Comparison of ENCODE assay signal across 9 cellular contexts in genomic region chr6:131135244-131136020, GRCh38. TPM values are rescaled to one million over a fixed set of nuclear protein-coding genes. Genes with fewer than 3 reads are reported as not detected.
DNase-seq lines count a peak whose midpoint lies in the region; ATAC-seq, FAIRE-seq and TF ChIP-seq lines count a peak whose summit lies in the region.
"Had no signal": no experiment of that assay in that cellular context is flagged by ENCODE, and none has a peak within 500 bp of the region (broad histone marks: within the 10 kb centered on the region; RNA-seq: fewer than 3 reads in every experiment).

TSS of gene AKAP7 (plus strand) at chr6:131135467. CDS start at chr6:131135764, 297 bp downstream.

- H3K4me3 ChIP-seq in BJ (ENCODE audit: low read depth, low read length) (peak within 1 kb of the TSS; percentile 70), thymus (ENCODE audit: low read length) (peak within 1 kb of the TSS; percentile 80)

- WGBS in thymus, result under 1% methylated on average over 99 of the region's 99 CpGs

- H3K27me3 Mint-ChIP-seq in activated naive CD8-positive, alpha-beta T cell treated with anti-CD3 and anti-CD28 coated beads, Interleukin-2, amount 10 ng/mL, durations not matched to agents 7 days and 5 days, result no peaks in the 10 kb centered on the region
- no peaks in the 10 kb centered on the region for H3K27me3 Mint-ChIP-seq in osteocyte (ENCODE audit: unreplicated experiment)

- H3K36me3 ChIP-seq in BJ (ENCODE audit: control insufficient read depth, insufficient read depth, low read length) (no peaks in the 10 kb centered on the region), thymus (ENCODE audit: control insufficient read depth, insufficient read depth) (no peaks in the 10 kb centered on the region)

- peaks cover 19% of the 10 kb centered on the region for H3K4me1 Mint-ChIP-seq in activated naive CD8-positive, alpha-beta T cell treated with anti-CD3 and anti-CD28 coated beads, Interleukin-2, amount 10 ng/mL, durations not matched to agents 7 days and 5 days
- peaks cover 18% of the 10 kb centered on the region for H3K4me1 Mint-ChIP-seq in osteocyte (ENCODE audit: unreplicated experiment)

- POLR2A ChIA-PET in BJ (lab: Charles Lee), result no interaction called here
- POLR2A ChIA-PET in activated naive CD8-positive, alpha-beta T cell treated with anti-CD3 and anti-CD28 coated beads, Interleukin-2, amount 10 ng/mL, durations not matched to agents 7 days and 5 days (lab: Charles Lee), result no interaction called here

- peak; percentile 87 for FAIRE-seq in GM19239 (lab: Jason Lieb, UNC)
- FAIRE-seq: TTC549 had no signal

- intact Hi-C loops in Right ventricle myocardium inferior (cut with DNase I), result no loop called here

- H3K4me3 Mint-ChIP-seq in activated naive CD8-positive, alpha-beta T cell treated with anti-CD3 and anti-CD28 coated beads, Interleukin-2, amount 10 ng/mL, durations not matched to agents 7 days and 5 days, result peak within 1 kb of the TSS; percentile 95
- peak within 1 kb of the TSS; percentile 91 for H3K4me3 Mint-ChIP-seq in osteocyte (ENCODE audit: unreplicated experiment)

- H3K27me3 ChIP-seq in BJ (ENCODE audit: control insufficient read depth, insufficient read depth, low read length) (no peaks in the 10 kb centered on the region), thymus (ENCODE audit: control insufficient read depth, insufficient read depth) (no peaks in the 10 kb centered on the region)

- H3K9me3 Mint-ChIP-seq in activated naive CD8-positive, alpha-beta T cell treated with anti-CD3 and anti-CD28 coated beads, Interleukin-2, amount 10 ng/mL, durations not matched to agents 7 days and 5 days, result no peaks in the 10 kb centered on the region
- no peaks in the 10 kb centered on the region for H3K9me3 Mint-ChIP-seq in osteocyte (ENCODE audit: unreplicated experiment)

- no peaks in the 10 kb centered on the region for H3K4me1 ChIP-seq in thymus (ENCODE audit: control insufficient read depth, insufficient read depth, low read length)

- peak within 1 kb of the TSS; percentile 92 for H3K27ac Mint-ChIP-seq in activated naive CD8-positive, alpha-beta T cell treated with anti-CD3 and anti-CD28 coated beads, Interleukin-2, amount 10 ng/mL, durations not matched to agents 7 days and 5 days
- H3K27ac Mint-ChIP-seq in osteocyte (ENCODE audit: unreplicated experiment), result peak within 1 kb of the TSS; percentile 93

- H3K9me3 ChIP-seq in thymus (ENCODE audit: control insufficient read depth), result no peaks in the 10 kb centered on the region

- H3K27ac ChIP-seq in thymus (ENCODE audit: low read depth), result peak within 1 kb of the TSS; percentile 75

- H3K36me3 Mint-ChIP-seq in activated naive CD8-positive, alpha-beta T cell treated with anti-CD3 and anti-CD28 coated beads, Interleukin-2, amount 10 ng/mL, durations not matched to agents 7 days and 5 days, result peaks cover 6% of the 10 kb centered on the region
- H3K36me3 Mint-ChIP-seq in osteocyte (ENCODE audit: unreplicated experiment), result no peaks in the 10 kb centered on the region

- ATAC-seq in HG03378 (IDR thresholded peaks at IDR 0.05; ENCODE audit: unreplicated experiment) (peak; percentile 79), Right ventricle myocardium inferior (peak; percentile 93)
- peak; percentile 77 for ATAC-seq in activated naive CD8-positive, alpha-beta T cell treated with anti-CD3 and anti-CD28 coated beads, Interleukin-2, amount 10 ng/mL, durations not matched to agents 7 days and 5 days (ENCODE audit: low read depth)

- CTCF ChIA-PET in BJ (lab: Yijun Ruan, JAX), result no interaction called here

- DNase-seq in BJ (ENCODE audit: low read depth) (no peak), GM19239 (ENCODE audit: insufficient read length, low spot score) (peak; percentile 72), SKM-1 (lab: John Stamatoyannopoulos, UW; ENCODE audit: unreplicated experiment) (peak; percentile 17), Right ventricle myocardium inferior (ENCODE audit: missing footprints) (peak; percentile 90), osteocyte (ENCODE audit: extremely low spot score, unreplicated experiment) (peak; percentile 92)
- peak; percentile 79 for DNase-seq in activated naive CD8-positive, alpha-beta T cell treated with anti-CD3 and anti-CD28 coated beads, Interleukin-2, amount 10 ng/mL, durations not matched to agents 7 days and 5 days

- TF ChIP-seq CTCF in BJ (IDR thresholded peaks at IDR 0.05; ENCODE audit: insufficient read depth, low read depth, low read length) (no peak), osteocyte (IDR thresholded peaks at IDR 0.05) (no peak)

RNA-seq across cellular contexts. Expression of gene AKAP7, which starts in this region (rescaled TPM):
- 0.63 and 1.3 TPM in 2 replicates for polyA plus RNA-seq in BJ (2011; rRNA removed)
- 0.46 and 1.2 TPM in 2 replicates for polyA minus RNA-seq in BJ (2011; rRNA and poly(A)+ RNA removed)
- 10 to 100 TPM; 12.6 to 13.1 TPM for total RNA-seq in activated naive CD8-positive, alpha-beta T cell treated with anti-CD3 and anti-CD28 coated beads, Interleukin-2, amount 10 ng/mL, durations not matched to agents 7 days and 5 days
- 11.1 TPM for total RNA-seq in Right ventricle myocardium inferior
- 4.4 and 4.5 TPM in 2 replicates for total RNA-seq in osteocyte
- polyA plus RNA-seq in thymus, result 12.0 TPM
